ENCODE assay signal across 11 cellular contexts in the genomic region with DNA sequence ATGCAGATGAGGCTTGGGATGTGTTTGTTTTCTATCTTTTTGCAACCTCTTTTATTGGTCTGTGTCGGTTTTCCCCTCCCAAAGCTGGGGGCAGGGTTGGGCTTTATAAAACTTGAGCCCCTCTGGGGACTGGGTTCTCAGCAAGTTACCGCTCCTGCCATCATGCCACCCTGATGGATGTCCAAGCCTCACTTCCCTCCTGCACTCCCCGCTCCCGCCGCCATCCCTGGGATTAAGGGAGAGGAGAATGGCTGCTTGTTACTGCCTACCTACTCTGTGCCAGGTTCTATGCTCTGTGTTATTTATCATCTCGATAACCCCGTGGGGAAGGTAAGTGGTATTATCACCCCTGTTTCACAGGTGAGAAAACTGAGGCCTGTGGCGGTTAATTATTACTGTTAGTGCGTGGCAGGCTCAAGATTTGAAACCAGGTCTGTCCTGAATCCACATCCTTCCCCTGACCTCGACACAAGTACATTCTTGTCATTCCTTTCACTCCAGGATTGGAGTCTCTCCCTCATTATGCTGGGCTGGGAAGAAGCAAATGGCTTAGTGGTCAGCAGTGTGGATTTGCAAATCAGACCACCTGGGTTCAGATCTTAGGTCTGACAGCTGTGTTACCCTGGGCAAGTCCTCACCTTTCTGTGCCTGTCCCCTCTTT. TPM values are rescaled to one million over a fixed set of nuclear protein-coding genes. Genes with fewer than 3 reads are reported as not detected.
A peak's percentile ranks its signal among the peaks of the same experiment; 100 is the strongest.
DNase-seq lines count a peak whose midpoint lies in the region; ATAC-seq, FAIRE-seq and TF ChIP-seq lines count a peak whose summit lies in the region.
"Had no signal": no experiment of that assay in that cellular context is flagged by ENCODE, and none has a peak within 500 bp of the region (broad histone marks: within the 10 kb centered on the region; RNA-seq: fewer than 3 reads in every experiment).

No MANE protein-coding gene starts in this region.

- H4K8ac ChIP-seq in H9 (replicated peaks; ENCODE audit: insufficient read length, low read depth, low read length), result no peak overlapping the region

- H3K36me3 Mint-ChIP-seq in H9 (ENCODE audit: insufficient read depth in 1 of 3, low read depth in 3 of 3) (peaks cover 83 to 88% (median 86%) of the 10 kb centered on the region in 3 experiments), nephron progenitor cell (ENCODE audit: low read depth) (peaks cover 81% of the 10 kb centered on the region)

- no peak overlapping the region for H2AK5ac ChIP-seq in H9 (ENCODE audit: insufficient read length, low read length)

- no peak overlapping the region for H4K5ac ChIP-seq in H9 (ENCODE audit: insufficient read length, low read depth, low read length)

- intact Hi-C loops in dorsolateral prefrontal cortex (cut with DNase I), result loop anchor here in 1 of 2 donors (5.0 to 10.0 kb wide), 2 partner anchors 164 to 827 kb away; no protein-coding TSS in a partner anchor
- intact Hi-C loops in Right ventricle myocardium inferior (cut with DNase I), result loop anchor here (10.0 kb wide), 1 partner anchor 447 kb away; no protein-coding TSS in a partner anchor

- peak; percentile 7 for DNase-seq in ACHN
- peak; percentile 70 for DNase-seq in H9
- DNase-seq in dorsolateral prefrontal cortex, result no peak
- DNase-seq in nephron progenitor cell, result no peak
- no peak for DNase-seq in brain microvascular endothelial cell
- no peak for DNase-seq in HTR-8/SVneo (ENCODE audit: insufficient read length, low spot score)
- no peak for DNase-seq in Right ventricle myocardium inferior (ENCODE audit: missing footprints)
- no peak for DNase-seq in NCI-H1105 (lab: John Stamatoyannopoulos, UW)
- DNase-seq: amniotic stem cell, MG63 had no signal

- H3K4me3 ChIP-seq in dorsolateral prefrontal cortex (peak overlapping the region in 39 of 59 donors; percentile 1 to 99 (median 23)), brain microvascular endothelial cell (ENCODE audit: low read depth, low read length) (no peak overlapping the region)
- H3K4me3 ChIP-seq: MG63 had no signal

- H3K4me2 ChIP-seq in H9 (ENCODE audit: insufficient read depth, insufficient read length, low read length), result peak overlapping the region; percentile 44

- no peak overlapping the region for H2BK12ac ChIP-seq in H9 (ENCODE audit: insufficient read length, low read depth, low read length)

- in situ Hi-C loops in ACHN (cut with HindIII; ENCODE audit: low pct_ligation_motif_present, low pct_unique_long_range_greater_than_20kb, low sequenced_read_pairs), result no loop called here
- in situ Hi-C loops in brain microvascular endothelial cell (cut with HindIII; ENCODE audit: low pct_ligation_motif_present, low sequenced_read_pairs), result no loop called here

- peaks cover 15% of the 10 kb centered on the region; the same call in 1 of the 2 replicates for H3K4me1 ChIP-seq in H9 (ENCODE audit: insufficient read depth, low read length)

- peaks cover 10% of the 10 kb centered on the region for H3K23me2 ChIP-seq in H9 (ENCODE audit: insufficient read length, low read depth, low read length, poor library complexity, severe bottlenecking)

- peak overlapping the region; percentile 9 for H3K18ac ChIP-seq in H9 (ENCODE audit: insufficient read length, low read depth, low read length)

- H3K36me3 ChIP-seq in brain microvascular endothelial cell (replicated peaks), result peaks cover 60% of the 10 kb centered on the region

- H2BK20ac ChIP-seq in H9 (ENCODE audit: low read depth, low read length, poor library complexity, severe bottlenecking), result no peak overlapping the region

- H2AFZ ChIP-seq in H9 (ENCODE audit: low read length), result no peak overlapping the region

- H2BK15ac ChIP-seq in H9 (ENCODE audit: low read depth, low read length), result no peak overlapping the region

- H3K27me3 ChIP-seq in H9 (ENCODE audit: insufficient read depth, low read length) (no peaks in the 10 kb centered on the region), dorsolateral prefrontal cortex (no peaks in the 10 kb centered on the region), brain microvascular endothelial cell (replicated peaks) (no peaks in the 10 kb centered on the region)
- H3K27me3 ChIP-seq: MG63 had no signal

- no peak overlapping the region for H3K23ac ChIP-seq in H9 (ENCODE audit: insufficient read length, low read depth, low read length)

- no peak overlapping the region for H4K91ac ChIP-seq in H9 (ENCODE audit: insufficient read length, low read depth, low read length)

- no peaks in the 10 kb centered on the region for H3K9me3 ChIP-seq in H9 (ENCODE audit: control insufficient read depth, low read depth, low read length)
- H3K9me3 ChIP-seq: MG63 had no signal

- no peak for FAIRE-seq in HTR-8/SVneo (lab: Jason Lieb, UNC)
- FAIRE-seq: RCC 7860 had no signal

- H3K27me3 Mint-ChIP-seq in H9 (ENCODE audit: low read depth), result no peaks in the 10 kb centered on the region
- peaks cover 5% of the 10 kb centered on the region for H3K27me3 Mint-ChIP-seq in nephron progenitor cell (ENCODE audit: low read depth, poor library complexity)

- H3K79me2 ChIP-seq in H9 (ENCODE audit: insufficient read depth, low read length), result peaks cover 38% of the 10 kb centered on the region; the same call in 1 of the 2 replicates

- no peaks in the 10 kb centered on the region for H4K20me1 ChIP-seq in H9 (ENCODE audit: control insufficient read depth, insufficient read depth, insufficient read length)

- no peak overlapping the region for H2BK5ac ChIP-seq in H9 (ENCODE audit: insufficient read length, low read length)

- no peak overlapping the region for H3K9ac ChIP-seq in H9 (ENCODE audit: extremely low read depth, insufficient read length, low read length)

- no peak overlapping the region for H2BK120ac ChIP-seq in H9 (ENCODE audit: low read depth, low read length, poor library complexity, severe bottlenecking)

- H3K79me1 ChIP-seq in H9 (ENCODE audit: insufficient read depth, low read depth, low read length, poor library complexity, severe bottlenecking), result peaks cover 15% of the 10 kb centered on the region

- H3K9me3 Mint-ChIP-seq in H9 (peaks cover 0 to 2% of the 10 kb centered on the region in 2 experiments; a peak in 3 of 5 replicates), nephron progenitor cell (peaks cover 3% of the 10 kb centered on the region)

- TF ChIP-seq CTCF in H9 (conservative IDR thresholded peaks at IDR 0.05) (no peak), dorsolateral prefrontal cortex (IDR thresholded peaks at IDR 0.05 in 54 of 56, conservative IDR thresholded peaks at IDR 0.05 in 2 of 56; ENCODE audit: low read depth in 1 of 56, partially characterized antibody in 56 of 56) (no peak), nephron progenitor cell (IDR thresholded peaks at IDR 0.05) (no peak), brain microvascular endothelial cell (IDR thresholded peaks at IDR 0.05; ENCODE audit: low read depth, low read length, missing control alignments) (no peak)

- H3K27ac ChIP-seq in H9 (ENCODE audit: insufficient read length, low read depth, low read length) (peak overlapping the region; percentile 21), dorsolateral prefrontal cortex (peak overlapping the region in 2 of 59 donors; percentile 8 to 22), brain microvascular endothelial cell (no peak overlapping the region)

- no peak for ATAC-seq in Right ventricle myocardium inferior

- no peak overlapping the region for H3K4ac ChIP-seq in H9 (ENCODE audit: low read depth, low read length)

- peak overlapping the region; percentile 91 to 97 (median 94) for H3K27ac Mint-ChIP-seq in H9
- H3K27ac Mint-ChIP-seq in nephron progenitor cell, result peak overlapping the region; percentile 83

- peaks cover 42 to 48% of the 10 kb centered on the region in 2 experiments for H3K4me1 Mint-ChIP-seq in H9
- peaks cover 54% of the 10 kb centered on the region for H3K4me1 Mint-ChIP-seq in nephron progenitor cell

- no peak overlapping the region for H3K14ac ChIP-seq in H9 (ENCODE audit: insufficient read depth, low read length)

- H3K4me3 Mint-ChIP-seq in H9 (peak overlapping the region; percentile 96 to 97; a peak in 4 of 5 replicates), nephron progenitor cell (peak overlapping the region; percentile 99)

- H3K56ac ChIP-seq in H9 (ENCODE audit: insufficient read length, low read depth, low read length), result no peak overlapping the region

- H3T11ph ChIP-seq in H9 (ENCODE audit: low read length), result no peak overlapping the region

- WGBS in H9 (ENCODE audit: extremely low coverage, insufficient read length, low lambda C conversion rate), result no CpG with 5 or more reads among the region's 10 CpGs

RNA-seq across cellular contexts. Expression of a gene that starts 4.5 kb away (rescaled TPM):
- total RNA-seq in H9 (2021) (421 and 427 TPM in 2 replicates), dorsolateral prefrontal cortex (100 to 1,000 TPM; 186 to 279 (median 239) TPM), Right ventricle myocardium inferior (93.5 TPM)

RNA-seq across cellular contexts. Expression of a gene that starts 20.3 kb away (rescaled TPM):
- 224 and 226 TPM in 2 replicates for total RNA-seq in H9 (2021)
- 100 to 1,000 TPM in 118 of 120 experiments, 10 to 100 TPM in 2; 81.5 to 187 (median 132) TPM for total RNA-seq in dorsolateral prefrontal cortex
- 139 TPM for total RNA-seq in Right ventricle myocardium inferior

RNA-seq across cellular contexts. Expression of a gene that starts 34.7 kb away (rescaled TPM):
- total RNA-seq in H9 (2021) (150 and 153 TPM in 2 replicates), dorsolateral prefrontal cortex (100 to 1,000 TPM; 162 to 456 (median 351) TPM), Right ventricle myocardium inferior (31.5 TPM)

RNA-seq across cellular contexts. Expression of a gene that starts 53.1 kb away (rescaled TPM):
- total RNA-seq in H9 (2021) (55.8 and 57.3 TPM in 2 replicates), dorsolateral prefrontal cortex (10 to 100 TPM; 25.1 to 47.6 (median 36.8) TPM), Right ventricle myocardium inferior (28.5 TPM)

RNA-seq across cellular contexts. Expression of a gene that starts 53.7 kb away (rescaled TPM):
- 98.5 and 100 TPM in 2 replicates for total RNA-seq in H9 (2021)
- total RNA-seq in dorsolateral prefrontal cortex, result 10 to 100 TPM; 40.8 to 88.5 (median 65.6) TPM
- total RNA-seq in Right ventricle myocardium inferior, result 212 TPM

Comparison
In these comparisons a context has a peak if more than half of its experiments do, and no peak if none do; other contexts are left out.
1. DNase-seq: peak in ACHN (single experiment) and H9 (single experiment); none in dorsolateral prefrontal cortex (0 of 10), nephron progenitor cell (single experiment), brain microvascular endothelial cell (single experiment), HTR-8/SVneo (single experiment), Right ventricle myocardium inferior (single experiment) and NCI-H1105 (single experiment).